In the genomic region with DNA sequence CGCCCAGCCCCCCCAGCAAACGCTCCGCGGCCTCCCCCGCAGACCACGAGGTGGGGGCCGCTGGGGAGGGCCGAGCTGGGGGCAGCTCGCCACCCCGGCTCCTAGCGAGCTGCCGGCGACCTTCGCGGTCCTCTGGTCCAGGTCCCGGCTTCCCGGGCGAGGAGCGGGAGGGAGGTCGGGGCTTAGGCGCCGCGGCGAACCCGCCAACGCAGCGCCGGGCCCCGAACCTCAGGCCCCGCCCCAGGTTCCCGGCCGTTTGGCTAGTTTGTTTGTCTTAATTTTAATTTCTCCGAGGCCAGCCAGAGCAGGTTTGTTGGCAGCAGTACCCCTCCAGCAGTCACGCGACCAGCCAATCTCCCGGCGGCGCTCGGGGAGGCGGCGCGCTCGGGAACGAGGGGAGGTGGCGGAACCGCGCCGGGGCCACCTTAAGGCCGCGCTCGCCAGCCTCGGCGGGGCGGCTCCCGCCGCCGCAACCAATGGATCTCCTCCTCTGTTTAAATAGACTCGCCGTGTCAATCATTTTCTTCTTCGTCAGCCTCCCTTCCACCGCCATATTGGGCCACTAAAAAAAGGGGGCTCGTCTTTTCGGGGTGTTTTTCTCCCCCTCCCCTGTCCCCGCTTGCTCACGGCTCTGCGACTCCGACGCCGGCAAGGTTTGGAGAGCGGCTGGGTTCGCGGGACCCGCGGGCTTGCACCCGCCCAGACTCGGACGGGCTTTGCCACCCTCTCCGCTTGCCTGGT, we compare ENCODE assay signal across 8 cellular contexts. TPM values are rescaled to one million over a fixed set of nuclear protein-coding genes. Genes with fewer than 3 reads are reported as not detected.
DNase-seq lines count a peak whose midpoint lies in the region; ATAC-seq and TF ChIP-seq lines count a peak whose summit lies in the region.

TSS of gene CDKN1B (plus strand) at position 524 of the 741 bp plus-strand sequence. CDS start 472 bp downstream, outside the sequence.

- H3K4me1 ChIP-seq in left ventricle myocardium inferior: peaks cover 85% of the 10 kb centered on the region
- no peaks in the 10 kb centered on the region for H3K4me1 ChIP-seq in urinary bladder (ENCODE audit: insufficient read depth)

- peaks cover 40% of the 10 kb centered on the region for H3K4me1 Mint-ChIP-seq in progenitor cell of endocrine pancreas (ENCODE audit: low read depth)

- no peaks in the 10 kb centered on the region for H3K9me3 Mint-ChIP-seq in progenitor cell of endocrine pancreas (ENCODE audit: low read depth)

- TF ChIP-seq CTCF in GM12875 (IDR thresholded peaks at IDR 0.05; ENCODE audit: borderline replicate concordance, insufficient read depth, low read depth, low read length) (no peak), left ventricle myocardium inferior (IDR thresholded peaks at IDR 0.05; ENCODE audit: borderline replicate concordance) (no peak), progenitor cell of endocrine pancreas (IDR thresholded peaks at IDR 0.05; ENCODE audit: unreplicated experiment) (no peak)

- H3K36me3 ChIP-seq in left ventricle myocardium inferior: peaks cover 31% of the 10 kb centered on the region
- no peaks in the 10 kb centered on the region for H3K36me3 ChIP-seq in urinary bladder (ENCODE audit: insufficient read depth)

- H3K4me3 Mint-ChIP-seq in progenitor cell of endocrine pancreas (ENCODE audit: low read depth): peak within 1 kb of the TSS; percentile 94

- H3K27ac ChIP-seq in left ventricle myocardium inferior (replicated peaks) (peak within 1 kb of the TSS; percentile 97), urinary bladder (ENCODE audit: low read depth) (peak within 1 kb of the TSS; percentile 100)

- peaks cover 20% of the 10 kb centered on the region for H3K36me3 Mint-ChIP-seq in progenitor cell of endocrine pancreas (ENCODE audit: insufficient read depth)

- H3K27me3 ChIP-seq in left ventricle myocardium inferior (ENCODE audit: low read depth): no peaks in the 10 kb centered on the region

- no peaks in the 10 kb centered on the region for H3K9me3 ChIP-seq in left ventricle myocardium inferior (replicated peaks)

- peak; percentile 94 for DNase-seq in NCI-H187 treated with DMSO at 0.1 percent for 48 hours (lab: John Stamatoyannopoulos, UW)
- DNase-seq in T-helper 2 cell: peak; percentile 74 to 95 (median 83)
- peak; percentile 55 to 93 (median 84) for DNase-seq in amygdala (lab: John Stamatoyannopoulos, UW)
- DNase-seq in left ventricle myocardium inferior: peak; percentile 93
- peak; percentile 68 for DNase-seq in progenitor cell of endocrine pancreas (ENCODE audit: low spot score, unreplicated experiment)

- H3K27ac Mint-ChIP-seq in progenitor cell of endocrine pancreas: peak within 1 kb of the TSS; percentile 90

- under 1% methylated on average over 78 of the region's 78 CpGs for WGBS in urinary bladder

- H3K4me3 ChIP-seq in GM12875 (ENCODE audit: low read depth, low read length) (peak within 1 kb of the TSS; percentile 81), left ventricle myocardium inferior (peak within 1 kb of the TSS; percentile 76), urinary bladder (ENCODE audit: low read depth, low read length) (peak within 1 kb of the TSS; percentile 81)

- intact Hi-C loops in left ventricle myocardium inferior (cut with micrococcal nuclease): loop anchor here (10.0 kb wide), 1 partner anchor 152 kb away; the partner anchor contains the start of gene DUSP16

- peaks cover 22% of the 10 kb centered on the region for H3K27me3 Mint-ChIP-seq in progenitor cell of endocrine pancreas

- peak; percentile 40 for ATAC-seq in HG02870 (IDR thresholded peaks at IDR 0.05; ENCODE audit: unreplicated experiment)

RNA-seq across cellular contexts. Expression of gene CDKN1B, which starts in this region (rescaled TPM):
- total RNA-seq in left ventricle myocardium inferior: 36.3 TPM
- total RNA-seq in progenitor cell of endocrine pancreas: 36.7 and 40.8 TPM in 2 replicates
- total RNA-seq in urinary bladder: 73.6 TPM
- 52.1 TPM for polyA plus RNA-seq in urinary bladder

Comparison
In these comparisons a context has a peak if more than half of its experiments do, and no peak if none do; other contexts are left out.
1. Peak in every context shown above with its lines: DNase-seq, ATAC-seq, H3K4me3 ChIP-seq and H3K27ac ChIP-seq.